ENCODE assay signal across 8 cellular contexts in the genomic region with DNA sequence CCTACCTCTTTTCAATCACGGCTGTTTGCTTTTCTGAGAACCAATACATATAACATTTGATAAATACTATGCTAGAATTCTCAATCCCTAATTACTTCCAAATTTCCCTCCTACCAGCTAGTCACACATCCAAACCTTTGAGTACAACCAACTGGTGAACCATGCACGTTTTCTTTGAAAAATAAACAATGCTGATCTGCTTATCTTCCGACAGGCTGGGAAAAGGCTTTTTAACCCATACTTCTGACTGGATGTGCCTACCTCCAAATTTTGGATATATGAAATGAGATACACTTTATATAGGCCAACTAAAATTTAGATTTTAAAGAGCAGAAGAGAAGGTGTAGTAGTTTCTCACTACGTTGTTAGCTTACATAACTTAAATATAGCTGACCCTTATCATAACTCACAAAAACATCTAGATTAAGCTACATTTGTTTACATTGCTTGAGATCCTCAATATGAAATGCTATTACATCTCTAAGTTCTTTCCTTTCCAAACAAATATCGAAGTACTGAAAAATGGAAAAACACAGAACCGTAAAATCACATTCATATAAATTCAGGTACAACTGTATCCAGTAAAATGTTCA. TPM values are rescaled to one million over a fixed set of nuclear protein-coding genes. Genes with fewer than 3 reads are reported as not detected.
DNase-seq lines count a peak whose midpoint lies in the region; ATAC-seq and TF ChIP-seq lines count a peak whose summit lies in the region.

No MANE protein-coding gene starts in this region.

- H3K4me1 ChIP-seq in lower lobe of right lung = peaks cover 52% of the 10 kb centered on the region

- H3K27ac ChIP-seq in lower lobe of right lung = peak overlapping the region; percentile 100

- peaks cover 64% of the 10 kb centered on the region for H3K4me1 Mint-ChIP-seq in activated naive CD4-positive, alpha-beta T cell treated with anti-CD3 and anti-CD28 coated beads, Interleukin-2, amount 50 U/mL, for 24 hours
- peaks cover 39% of the 10 kb centered on the region for H3K4me1 Mint-ChIP-seq in type B pancreatic cell (ENCODE audit: unreplicated experiment)

- no peaks in the 10 kb centered on the region for H3K9me3 ChIP-seq in lower lobe of right lung

- peaks cover 23% of the 10 kb centered on the region for H3K36me3 Mint-ChIP-seq in activated naive CD4-positive, alpha-beta T cell treated with anti-CD3 and anti-CD28 coated beads, Interleukin-2, amount 50 U/mL, for 24 hours
- peaks cover 32% of the 10 kb centered on the region for H3K36me3 Mint-ChIP-seq in type B pancreatic cell

- intact Hi-C loops in lower lobe of right lung (cut with DNase I) = no loop called here

- DNase-seq in activated naive CD4-positive, alpha-beta T cell treated with Interleukin-2 at 50 U/mL for 16 hours = no peak
- peak; percentile 27 for DNase-seq in astrocyte of the spinal cord (ENCODE audit: low read depth, low spot score)
- DNase-seq in lower lobe of right lung = no peak
- no peak for DNase-seq in type B pancreatic cell (ENCODE audit: extremely low spot score, unreplicated experiment)
- no peak for DNase-seq in HuH-7 (ENCODE audit: low spot score)
- no peak for DNase-seq in SIG-M5 (lab: John Stamatoyannopoulos, UW)

- H3K27me3 ChIP-seq in lower lobe of right lung (ENCODE audit: low read depth) = no peaks in the 10 kb centered on the region

- ATAC-seq in lower lobe of right lung (no peak), GM19035 (IDR thresholded peaks at IDR 0.05; ENCODE audit: unreplicated experiment) (no peak)

- H3K27me3 Mint-ChIP-seq in activated naive CD4-positive, alpha-beta T cell treated with anti-CD3 and anti-CD28 coated beads, Interleukin-2, amount 50 U/mL, for 24 hours = no peaks in the 10 kb centered on the region
- H3K27me3 Mint-ChIP-seq in type B pancreatic cell = peaks cover 23% of the 10 kb centered on the region

- in situ Hi-C loops in astrocyte of the spinal cord (cut with HindIII; ENCODE audit: low sequenced_read_pairs) = no loop called here

- H3K36me3 ChIP-seq in lower lobe of right lung = no peaks in the 10 kb centered on the region

- H3K4me3 Mint-ChIP-seq in activated naive CD4-positive, alpha-beta T cell treated with anti-CD3 and anti-CD28 coated beads, Interleukin-2, amount 50 U/mL, for 24 hours = peak overlapping the region; percentile 95
- peak overlapping the region; percentile 85 for H3K4me3 Mint-ChIP-seq in type B pancreatic cell

- TF ChIP-seq CTCF in astrocyte of the spinal cord (IDR thresholded peaks at IDR 0.05; ENCODE audit: low read depth, low read length) = no peak
- TF ChIP-seq CTCF in lower lobe of right lung (IDR thresholded peaks at IDR 0.05) = no peak
- no peak for TF ChIP-seq CTCF in type B pancreatic cell (conservative IDR thresholded peaks at IDR 0.05)

- peak overlapping the region; percentile 84 for H3K4me3 ChIP-seq in astrocyte of the spinal cord (ENCODE audit: low read depth, low read length)
- peak overlapping the region; percentile 92 for H3K4me3 ChIP-seq in lower lobe of right lung

- H3K9me3 Mint-ChIP-seq in activated naive CD4-positive, alpha-beta T cell treated with anti-CD3 and anti-CD28 coated beads, Interleukin-2, amount 50 U/mL, for 24 hours = no peaks in the 10 kb centered on the region
- no peaks in the 10 kb centered on the region for H3K9me3 Mint-ChIP-seq in type B pancreatic cell

- H3K27ac Mint-ChIP-seq in activated naive CD4-positive, alpha-beta T cell treated with anti-CD3 and anti-CD28 coated beads, Interleukin-2, amount 50 U/mL, for 24 hours = peak overlapping the region; percentile 89
- H3K27ac Mint-ChIP-seq in type B pancreatic cell = peak overlapping the region; percentile 50

RNA-seq across cellular contexts. Expression of a gene that starts 2.1 kb away (rescaled TPM):
- total RNA-seq in lower lobe of right lung = 110 TPM
- 43.0 and 94.0 TPM in 2 replicates for total RNA-seq in type B pancreatic cell (ENCODE audit: low replicate concordance)
